Comparison of ENCODE assay signal across 1 cellular context in genomic region chr19:592101-592500, GRCh38.
TF ChIP-seq lines count a peak whose summit lies in the region.

No MANE protein-coding gene starts in this region.

TF ChIP-seq in IMR-90, 13 proteins besides CTCF, POLR2A, EP300 and RAD21 (continued from another document):
- TF ChIP-seq, protein P1, sequence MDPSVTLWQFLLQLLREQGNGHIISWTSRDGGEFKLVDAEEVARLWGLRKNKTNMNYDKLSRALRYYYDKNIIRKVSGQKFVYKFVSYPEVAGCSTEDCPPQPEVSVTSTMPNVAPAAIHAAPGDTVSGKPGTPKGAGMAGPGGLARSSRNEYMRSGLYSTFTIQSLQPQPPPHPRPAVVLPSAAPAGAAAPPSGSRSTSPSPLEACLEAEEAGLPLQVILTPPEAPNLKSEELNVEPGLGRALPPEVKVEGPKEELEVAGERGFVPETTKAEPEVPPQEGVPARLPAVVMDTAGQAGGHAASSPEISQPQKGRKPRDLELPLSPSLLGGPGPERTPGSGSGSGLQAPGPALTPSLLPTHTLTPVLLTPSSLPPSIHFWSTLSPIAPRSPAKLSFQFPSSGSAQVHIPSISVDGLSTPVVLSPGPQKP (IDR thresholded peaks at IDR 0.05; ENCODE audit: borderline replicate concordance, low read depth, low read length) = no peak
- no peak for TF ChIP-seq CHD1 (IDR thresholded peaks at IDR 0.05; ENCODE audit: low read depth, low read length)
- no peak for TF ChIP-seq MXI1 (IDR thresholded peaks at IDR 0.05; ENCODE audit: borderline replicate concordance, low read depth, low read length)
- no peak for TF ChIP-seq MAFK (IDR thresholded peaks at IDR 0.05; ENCODE audit: low read depth, low read length)
- no peak for TF ChIP-seq SMC3 (IDR thresholded peaks at IDR 0.05; ENCODE audit: low read depth, low read length)
- no peak for TF ChIP-seq MAZ (IDR thresholded peaks at IDR 0.05; ENCODE audit: borderline replicate concordance, low read depth, low read length)
- no peak for TF ChIP-seq BHLHE40 (IDR thresholded peaks at IDR 0.05; ENCODE audit: low read depth, low read length)
- TF ChIP-seq CEBPB (IDR thresholded peaks at IDR 0.05; ENCODE audit: low read depth, low read length) = no peak
- TF ChIP-seq NFE2L2 (IDR thresholded peaks at IDR 0.05; ENCODE audit: low read depth, low read length) = no peak
- TF ChIP-seq, protein P2, sequence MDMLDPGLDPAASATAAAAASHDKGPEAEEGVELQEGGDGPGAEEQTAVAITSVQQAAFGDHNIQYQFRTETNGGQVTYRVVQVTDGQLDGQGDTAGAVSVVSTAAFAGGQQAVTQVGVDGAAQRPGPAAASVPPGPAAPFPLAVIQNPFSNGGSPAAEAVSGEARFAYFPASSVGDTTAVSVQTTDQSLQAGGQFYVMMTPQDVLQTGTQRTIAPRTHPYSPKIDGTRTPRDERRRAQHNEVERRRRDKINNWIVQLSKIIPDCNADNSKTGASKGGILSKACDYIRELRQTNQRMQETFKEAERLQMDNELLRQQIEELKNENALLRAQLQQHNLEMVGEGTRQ (IDR thresholded peaks at IDR 0.05; ENCODE audit: low read depth, low read length) = no peak
- TF ChIP-seq FOS (IDR thresholded peaks at IDR 0.05; ENCODE audit: low read depth, low read length) = no peak
